In genomic region chr10:132307823-132308587, GRCh38 we compare ENCODE assay signal across 8 cellular contexts. TPM values are rescaled to one million over a fixed set of nuclear protein-coding genes. Genes with fewer than 3 reads are reported as not detected.
DNase-seq lines count a peak whose midpoint lies in the region; ATAC-seq and TF ChIP-seq lines count a peak whose summit lies in the region.

STK32C (minus strand) TSS chr10:132307950; CDS start chr10:132307833, 117 bp downstream.

- H3K9me3 ChIP-seq in adrenal gland (replicated peaks in 1 of 3) (no peaks in the 10 kb centered on the region), transverse colon (no peaks in the 10 kb centered on the region)

- H3K4me3 Mint-ChIP-seq in T-helper 1 cell treated with Interleukin-12 subunit alpha and Interleukin-12 subunit beta and Interleukin-4 antibody, amounts not matched to agents 30 μg/mL and 1 μg/mL, for 36 hours, result peak within 1 kb of the TSS; percentile 82
- H3K4me3 Mint-ChIP-seq in progenitor cell of endocrine pancreas (ENCODE audit: low read depth), result peak within 1 kb of the TSS; percentile 83

- no peaks in the 10 kb centered on the region for H3K36me3 Mint-ChIP-seq in T-helper 1 cell treated with Interleukin-12 subunit alpha and Interleukin-12 subunit beta and Interleukin-4 antibody, amounts not matched to agents 30 μg/mL and 1 μg/mL, for 36 hours (ENCODE audit: low read depth)
- no peaks in the 10 kb centered on the region for H3K36me3 Mint-ChIP-seq in progenitor cell of endocrine pancreas (ENCODE audit: insufficient read depth)

- H3K4me1 ChIP-seq in adrenal gland (replicated peaks in 1 of 2), result peaks cover 6 to 19% of the 10 kb centered on the region in 2 donors
- peaks cover 5 to 20% (median 16%) of the 10 kb centered on the region in 4 donors for H3K4me1 ChIP-seq in transverse colon

- TF ChIP-seq POLR2A in adrenal gland (IDR thresholded peaks at IDR 0.05), result peak; percentile 13 to 45
- TF ChIP-seq POLR2A in transverse colon (IDR thresholded peaks at IDR 0.05), result peak; percentile 43

- H3K36me3 ChIP-seq in adrenal gland (replicated peaks in 1 of 2), result no peaks in the 10 kb centered on the region
- no peaks in the 10 kb centered on the region for H3K36me3 ChIP-seq in transverse colon

- peaks cover 43% of the 10 kb centered on the region for H3K27me3 Mint-ChIP-seq in T-helper 1 cell treated with Interleukin-12 subunit alpha and Interleukin-12 subunit beta and Interleukin-4 antibody, amounts not matched to agents 30 μg/mL and 1 μg/mL, for 36 hours (ENCODE audit: low read depth)
- peaks cover 60% of the 10 kb centered on the region for H3K27me3 Mint-ChIP-seq in progenitor cell of endocrine pancreas

- H3K27me3 ChIP-seq in adrenal gland, result no peaks in the 10 kb centered on the region
- peaks cover 13% of the 10 kb centered on the region for H3K27me3 ChIP-seq in transverse colon

- H3K27ac ChIP-seq in adrenal gland (peak within 1 kb of the TSS in 4 of 5 donors; percentile 71 to 84 (median 76)), transverse colon (peak within 1 kb of the TSS; percentile 85 to 92 (median 88))

- H3K4me1 Mint-ChIP-seq in T-helper 1 cell treated with Interleukin-12 subunit alpha and Interleukin-12 subunit beta and Interleukin-4 antibody, amounts not matched to agents 30 μg/mL and 1 μg/mL, for 36 hours (ENCODE audit: low read depth), result peaks cover 3% of the 10 kb centered on the region
- peaks cover 12% of the 10 kb centered on the region for H3K4me1 Mint-ChIP-seq in progenitor cell of endocrine pancreas (ENCODE audit: low read depth)

- H3K4me3 ChIP-seq in adrenal gland (peak within 1 kb of the TSS; percentile 15 to 84 (median 60)), transverse colon (peak within 1 kb of the TSS; percentile 77 to 92 (median 86))

- TF ChIP-seq CTCF in adrenal gland (IDR thresholded peaks at IDR 0.05) (no peak), progenitor cell of endocrine pancreas (IDR thresholded peaks at IDR 0.05; ENCODE audit: unreplicated experiment) (no peak), transverse colon (IDR thresholded peaks at IDR 0.05) (no peak)

- WGBS in adrenal gland, 4 donors, result 0 to 1% (median 0%) methylated on average over 10 to 84 of the region's 84 CpGs; no CpG with 5 or more reads in 1 of the 4 donors
- 0% methylated on average over 35 of the region's 84 CpGs; no CpG with 5 or more reads in 1 of the 2 donors for WGBS in transverse colon (ENCODE audit: low coverage in 1 of 2), 2 donors

- intact Hi-C loops in adrenal gland (cut with DNase I) (no loop called here), left cardiac atrium (cut with DNase I) (no loop called here), transverse colon (cut with DNase I; ENCODE audit: low total_unique reads) (no loop called here)

- no peaks in the 10 kb centered on the region for H3K9me3 Mint-ChIP-seq in T-helper 1 cell treated with Interleukin-12 subunit alpha and Interleukin-12 subunit beta and Interleukin-4 antibody, amounts not matched to agents 30 μg/mL and 1 μg/mL, for 36 hours
- H3K9me3 Mint-ChIP-seq in progenitor cell of endocrine pancreas (ENCODE audit: low read depth), result no peaks in the 10 kb centered on the region

- DNase-seq in GDM1 (lab: John Stamatoyannopoulos, UW) (peak; percentile 71), GOT3 (lab: John Stamatoyannopoulos, UW) (peak; percentile 70), M059J (ENCODE audit: low read depth) (peak; percentile 71), adrenal gland (peak; percentile 90 to 95 (median 93)), left cardiac atrium (peak; percentile 94), progenitor cell of endocrine pancreas (ENCODE audit: low spot score, unreplicated experiment) (peak; percentile 76), transverse colon (peak; percentile 93)

- peak; percentile 97 to 98 for ATAC-seq in left cardiac atrium

- in situ Hi-C loops in transverse colon (cut with MboI; ENCODE audit: low pct_ligation_motif_present in 1 of 4, low pct_unique_long_range_greater_than_20kb in 1 of 4, low sequenced_read_pairs in 3 of 4), result no loop called here

- no peak within 1 kb of the TSS for H3K27ac Mint-ChIP-seq in T-helper 1 cell treated with Interleukin-12 subunit alpha and Interleukin-12 subunit beta and Interleukin-4 antibody, amounts not matched to agents 30 μg/mL and 1 μg/mL, for 36 hours
- peak within 1 kb of the TSS; percentile 93 for H3K27ac Mint-ChIP-seq in progenitor cell of endocrine pancreas

- no peak for TF ChIP-seq EP300 in transverse colon (IDR thresholded peaks at IDR 0.05; ENCODE audit: low read depth)

RNA-seq across cellular contexts. Expression of gene STK32C, which starts in this region (rescaled TPM):
- 0.71 and 3.6 TPM in 2 replicates for total RNA-seq in M059J (2014; rRNA removed; shearing (Covaris generic))
- 10 to 100 TPM in 6 of 8 donors, 1 to 10 TPM in 2; 2.8 to 18.0 (median 15.9) TPM for total RNA-seq in adrenal gland
- 10 to 100 TPM in 2 of 3 donors, 1 to 10 TPM in 1; 7.7 to 36.5 (median 22.8) TPM for polyA plus RNA-seq in adrenal gland
- 1 to 10 TPM; 6.1 to 6.6 TPM for total RNA-seq in left cardiac atrium
- total RNA-seq in progenitor cell of endocrine pancreas, result 8.4 and 10.0 TPM in 2 replicates
- 1 to 10 TPM in 3 of 4 donors, not detected in 1; 2.2 to 7.8 (median 3.7) TPM for total RNA-seq in transverse colon

Comparison
In these comparisons a context has a peak if more than half of its experiments do, and no peak if none do; other contexts are left out.
1. Peak in every context shown above with its lines: DNase-seq, ATAC-seq, H3K4me3 ChIP-seq and H3K27ac ChIP-seq.